ENCODE assay signal across 25 cellular contexts in the genomic region with DNA sequence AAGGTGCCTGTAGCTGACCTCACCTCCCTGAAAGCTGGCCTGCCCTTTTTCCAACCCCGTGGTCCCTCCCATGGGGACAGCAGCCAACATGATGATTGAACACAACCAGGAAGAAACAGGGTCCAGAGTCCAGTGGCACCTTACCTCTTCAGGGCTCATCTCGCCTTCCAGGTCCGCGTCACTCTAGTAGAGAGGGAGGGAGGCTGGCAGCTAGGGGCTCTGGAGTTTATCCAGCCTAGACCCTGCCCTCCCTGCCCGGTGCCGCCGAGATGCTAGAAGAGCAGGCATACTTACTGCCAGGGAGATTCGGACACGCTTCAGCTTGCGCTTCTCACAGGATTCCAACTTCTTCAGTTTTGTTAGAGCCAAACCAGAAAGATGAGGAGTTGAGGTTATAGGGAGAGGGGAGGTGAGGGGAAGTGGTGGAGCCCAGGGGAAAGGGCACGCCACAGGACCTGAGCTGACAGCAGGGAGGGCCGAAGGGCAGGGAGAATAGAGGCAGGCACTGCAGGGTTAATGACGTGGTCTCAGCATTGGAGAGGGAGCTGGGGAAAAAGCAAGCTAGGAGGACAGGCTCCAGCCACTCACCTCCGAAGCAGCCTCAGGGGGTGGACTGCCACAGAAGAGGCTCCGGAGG. TPM values are rescaled to one million over a fixed set of nuclear protein-coding genes. Genes with fewer than 3 reads are reported as not detected.
A peak's percentile ranks its signal among the peaks of the same experiment; 100 is the strongest.
DNase-seq lines count a peak whose midpoint lies in the region; ATAC-seq, FAIRE-seq and TF ChIP-seq lines count a peak whose summit lies in the region.
"Had no signal": no experiment of that assay in that cellular context is flagged by ENCODE, and none has a peak within 500 bp of the region (broad histone marks: within the 10 kb centered on the region; RNA-seq: fewer than 3 reads in every experiment).

No MANE protein-coding gene starts in this region.

- ATAC-seq in WTC11 (no peak), left lobe of liver (peak; percentile 89), pancreas (peak; percentile 80 to 90 (median 84))
- ATAC-seq: effector memory CD8-positive, alpha-beta T cell; K562 had no signal

- peaks cover 15% of the 10 kb centered on the region for H3K4me1 Mint-ChIP-seq in Calu3 (ENCODE audit: low read depth, unreplicated experiment)
- peaks cover 11% of the 10 kb centered on the region for H3K4me1 Mint-ChIP-seq in WTC11

- H3K4me3 ChIP-seq in pancreas = no peak overlapping the region
- H3K4me3 ChIP-seq: K562, PC-9, sigmoid colon, thoracic aorta had no signal

- H3K27ac Mint-ChIP-seq in Calu3 (ENCODE audit: unreplicated experiment) = no peak overlapping the region
- peak overlapping the region; percentile 23 for H3K27ac Mint-ChIP-seq in WTC11
- H3K27ac Mint-ChIP-seq: activated CD4-positive, alpha-beta memory T cell treated with anti-CD3 and anti-CD28 coated beads, Interleukin-2, amount 10 ng/mL, durations not matched to agents 7 days and 5 days had no signal

- H3K4me3 Mint-ChIP-seq in Calu3 (ENCODE audit: low read depth, unreplicated experiment) (no peak overlapping the region), WTC11 (no peak overlapping the region)
- H3K4me3 Mint-ChIP-seq: activated CD4-positive, alpha-beta memory T cell treated with anti-CD3 and anti-CD28 coated beads, Interleukin-2, amount 10 ng/mL, durations not matched to agents 7 days and 5 days; CD4-positive, alpha-beta memory T cell; effector memory CD8-positive, alpha-beta T cell had no signal

- no peaks in the 10 kb centered on the region for H3K9me3 Mint-ChIP-seq in Calu3 (ENCODE audit: low read depth, unreplicated experiment)
- no peaks in the 10 kb centered on the region for H3K9me3 Mint-ChIP-seq in WTC11
- H3K9me3 Mint-ChIP-seq: activated CD4-positive, alpha-beta memory T cell treated with anti-CD3 and anti-CD28 coated beads, Interleukin-2, amount 10 ng/mL, durations not matched to agents 7 days and 5 days; CD4-positive, alpha-beta memory T cell; effector memory CD8-positive, alpha-beta T cell had no signal

- FAIRE-seq in pancreas (lab: Jason Lieb, UNC) = no peak
- FAIRE-seq: GM12892, K562 had no signal

- WGBS in pancreas, 2 donors = 43 to 48% methylated on average over 15 of the region's 15 CpGs

- H3K36me3 Mint-ChIP-seq in Calu3 (ENCODE audit: insufficient read depth, unreplicated experiment) (peaks cover 10% of the 10 kb centered on the region), WTC11 (peaks cover 14% of the 10 kb centered on the region)

- H3K9me3 ChIP-seq in pancreas = no peaks in the 10 kb centered on the region
- H3K9me3 ChIP-seq: sigmoid colon, thoracic aorta had no signal

- TF ChIP-seq CTCF in Calu3 (IDR thresholded peaks at IDR 0.05; ENCODE audit: unreplicated experiment) = no peak
- no peak for TF ChIP-seq CTCF in WTC11 (IDR thresholded peaks at IDR 0.05)
- no peak for TF ChIP-seq CTCF in pancreas (IDR thresholded peaks at IDR 0.05)

- no peaks in the 10 kb centered on the region for H3K27me3 ChIP-seq in pancreas
- H3K27me3 ChIP-seq: sigmoid colon had no signal

- POLR2A ChIA-PET in WTC11 (lab: Charles Lee) = interaction anchor here (1.2 kb wide), 1 partner anchor 10 kb away, joined by 9 read pairs; no protein-coding TSS in a partner anchor

- DNase-seq in Calu3 = peak; percentile 42
- no peak for DNase-seq in WTC11 (ENCODE audit: low spot score)
- peak; percentile 85 for DNase-seq in left lobe of liver (ENCODE audit: low spot score)
- DNase-seq in pancreas = peak in 5 of 6 donors; percentile 74 to 81 (median 79)
- DNase-seq in COLO829 (ENCODE audit: low spot score) = no peak
- DNase-seq in activated CD4-positive, alpha-beta T cell treated with anti-CD3 and anti-CD28 coated beads for 48 hours = no peak
- DNase-seq in NCI-H1417 treated with DMSO at 0.1 percent for 48 hours (lab: John Stamatoyannopoulos, UW) = no peak
- DNase-seq in DMS 273 (lab: John Stamatoyannopoulos, UW; ENCODE audit: unreplicated experiment) = no peak
- DNase-seq: activated CD4-positive, alpha-beta memory T cell treated with anti-CD3 and anti-CD28 coated beads, Interleukin-2, amount 10 ng/mL, durations not matched to agents 7 days and 5 days; activated naive CD4-positive, alpha-beta T cell; CD4-positive, alpha-beta memory T cell; effector memory CD8-positive, alpha-beta T cell; GOT3; left cardiac atrium; MV-4-11; NCI-H187; NCI-H2227 treated with DMSO at 0.1 percent for 48 hours; PC-9; sigmoid colon had no signal

- no peaks in the 10 kb centered on the region for H3K36me3 ChIP-seq in pancreas

- BruUV-seq in Calu3 (replicated peaks; lab: Mats Ljungman, UMichigan) = no TSS peak

- intact Hi-C loops in Calu3 (cut with micrococcal nuclease; ENCODE audit: unreplicated experiment) = no loop called here
- intact Hi-C loops in pancreas (cut with DNase I) = no loop called here

- H3K27me3 Mint-ChIP-seq in Calu3 (ENCODE audit: unreplicated experiment) (no peaks in the 10 kb centered on the region), WTC11 (ENCODE audit: low read depth) (no peaks in the 10 kb centered on the region)
- H3K27me3 Mint-ChIP-seq: activated CD4-positive, alpha-beta memory T cell treated with anti-CD3 and anti-CD28 coated beads, Interleukin-2, amount 10 ng/mL, durations not matched to agents 7 days and 5 days; CD4-positive, alpha-beta memory T cell; effector memory CD8-positive, alpha-beta T cell had no signal

- peak overlapping the region; percentile 12 to 72 (median 45) for H3K27ac ChIP-seq in pancreas
- H3K27ac ChIP-seq: PC-9, sigmoid colon, thoracic aorta had no signal

- CTCF ChIA-PET in Calu3 (lab: Charles Lee) = interaction anchor here (1.0 kb wide), 1 partner anchor 65 kb away, joined by 3 read pairs; no protein-coding TSS in a partner anchor
- CTCF ChIA-PET in WTC11 (lab: Charles Lee) = interaction anchor here (0.5 to 2.3 kb wide), 6 partner anchors 11 to 115 kb away, joined by 3 to 9 read pairs (median 4); a partner anchor contains a TSS

- H3K4me1 ChIP-seq in pancreas = peaks cover 0 to 16% (median 5%) of the 10 kb centered on the region in 3 donors

TF ChIP-seq in WTC11, 78 proteins besides CTCF, POLR2A, EP300 and RAD21 (continues in another document):
- TF ChIP-seq SMAD4 (CRISPR knock-in tag; IDR thresholded peaks at IDR 0.05) (no peak), NR1H2 (CRISPR knock-in tag; IDR thresholded peaks at IDR 0.05) (no peak), PRRX2 (CRISPR knock-in tag; IDR thresholded peaks at IDR 0.05) (no peak), ZNF671 (CRISPR knock-in tag; IDR thresholded peaks at IDR 0.05) (no peak)
- TF ChIP-seq, protein P1, sequence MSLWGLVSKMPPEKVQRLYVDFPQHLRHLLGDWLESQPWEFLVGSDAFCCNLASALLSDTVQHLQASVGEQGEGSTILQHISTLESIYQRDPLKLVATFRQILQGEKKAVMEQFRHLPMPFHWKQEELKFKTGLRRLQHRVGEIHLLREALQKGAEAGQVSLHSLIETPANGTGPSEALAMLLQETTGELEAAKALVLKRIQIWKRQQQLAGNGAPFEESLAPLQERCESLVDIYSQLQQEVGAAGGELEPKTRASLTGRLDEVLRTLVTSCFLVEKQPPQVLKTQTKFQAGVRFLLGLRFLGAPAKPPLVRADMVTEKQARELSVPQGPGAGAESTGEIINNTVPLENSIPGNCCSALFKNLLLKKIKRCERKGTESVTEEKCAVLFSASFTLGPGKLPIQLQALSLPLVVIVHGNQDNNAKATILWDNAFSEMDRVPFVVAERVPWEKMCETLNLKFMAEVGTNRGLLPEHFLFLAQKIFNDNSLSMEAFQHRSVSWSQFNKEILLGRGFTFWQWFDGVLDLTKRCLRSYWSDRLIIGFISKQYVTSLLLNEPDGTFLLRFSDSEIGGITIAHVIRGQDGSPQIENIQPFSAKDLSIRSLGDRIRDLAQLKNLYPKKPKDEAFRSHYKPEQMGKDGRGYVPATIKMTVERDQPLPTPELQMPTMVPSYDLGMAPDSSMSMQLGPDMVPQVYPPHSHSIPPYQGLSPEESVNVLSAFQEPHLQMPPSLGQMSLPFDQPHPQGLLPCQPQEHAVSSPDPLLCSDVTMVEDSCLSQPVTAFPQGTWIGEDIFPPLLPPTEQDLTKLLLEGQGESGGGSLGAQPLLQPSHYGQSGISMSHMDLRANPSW (CRISPR knock-in tag; conservative IDR thresholded peaks at IDR 0.05; ENCODE audit: low read depth) = no peak
- TF ChIP-seq, protein P2, sequence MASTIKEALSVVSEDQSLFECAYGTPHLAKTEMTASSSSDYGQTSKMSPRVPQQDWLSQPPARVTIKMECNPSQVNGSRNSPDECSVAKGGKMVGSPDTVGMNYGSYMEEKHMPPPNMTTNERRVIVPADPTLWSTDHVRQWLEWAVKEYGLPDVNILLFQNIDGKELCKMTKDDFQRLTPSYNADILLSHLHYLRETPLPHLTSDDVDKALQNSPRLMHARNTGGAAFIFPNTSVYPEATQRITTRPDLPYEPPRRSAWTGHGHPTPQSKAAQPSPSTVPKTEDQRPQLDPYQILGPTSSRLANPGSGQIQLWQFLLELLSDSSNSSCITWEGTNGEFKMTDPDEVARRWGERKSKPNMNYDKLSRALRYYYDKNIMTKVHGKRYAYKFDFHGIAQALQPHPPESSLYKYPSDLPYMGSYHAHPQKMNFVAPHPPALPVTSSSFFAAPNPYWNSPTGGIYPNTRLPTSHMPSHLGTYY (CRISPR knock-in tag; IDR thresholded peaks at IDR 0.05) = no peak

RNA-seq across cellular contexts. Expression of a gene that starts 9.1 kb away (rescaled TPM):
- 22.9 and 25.3 TPM in 2 replicates for total RNA-seq in Calu3 (2022)
- 15.7 to 22.6 TPM (median 17.0 TPM) in 3 replicates for total RNA-seq in WTC11 (2021)
- total RNA-seq in left lobe of liver = 4.8 TPM
- 1 to 10 TPM; 4.9 to 9.2 (median 6.2) TPM for total RNA-seq in pancreas
- 10 to 100 TPM; 22.2 to 25.5 TPM for polyA plus RNA-seq in pancreas

RNA-seq across cellular contexts. Expression of a gene that starts 9.2 kb away (rescaled TPM):
- 128 and 131 TPM in 2 replicates for total RNA-seq in Calu3 (2022)
- 117 to 133 TPM (median 118 TPM) in 3 replicates for total RNA-seq in WTC11 (2021)
- total RNA-seq in left lobe of liver = 33.9 TPM
- total RNA-seq in pancreas = 10 to 100 TPM; 19.7 to 38.2 (median 25.7) TPM
- 100 to 1,000 TPM in 1 of 2 donors, 10 to 100 TPM in 1; 98.0 to 116 TPM for polyA plus RNA-seq in pancreas

RNA-seq across cellular contexts. Expression of a gene that starts 14.9 kb away (rescaled TPM):
- 24.4 and 29.2 TPM in 2 replicates for total RNA-seq in Calu3 (2022)
- 20.3 to 23.0 TPM (median 20.4 TPM) in 3 replicates for total RNA-seq in WTC11 (2021)
- 2.5 TPM for total RNA-seq in left lobe of liver
- 1 to 10 TPM; 4.0 to 7.9 (median 6.4) TPM for total RNA-seq in pancreas
- 10 to 100 TPM; 12.7 to 22.5 TPM for polyA plus RNA-seq in pancreas

RNA-seq across cellular contexts. Expression of a gene that starts 25.7 kb away (rescaled TPM):
- not detected in 2 replicates for total RNA-seq in Calu3 (2022)
- total RNA-seq in WTC11 (2021) = 0.55 to 1.4 TPM (median 1.0 TPM) in 3 replicates
- total RNA-seq in left lobe of liver = 8.5 TPM
- total RNA-seq in pancreas = under 1 TPM in 5 of 6 donors, not detected in 1; 0.28 to 0.72 (median 0.54) TPM
- 1 to 10 TPM in 1 of 2 donors, under 1 TPM in 1; 0.40 to 1.3 TPM for polyA plus RNA-seq in pancreas
- total RNA-seq: activated CD4-positive, alpha-beta memory T cell treated with anti-CD3 and anti-CD28 coated beads, Interleukin-2, amount 10 ng/mL, durations not matched to agents 7 days and 5 days; CD4-positive, alpha-beta memory T cell; mononuclear cell; osteocyte; PC-9; T-helper 2 cell treated with Interferon-gamma antibody and Interleukin-4, amounts not matched to agents 100 ng/mL and 5 ng/mL, for 36 hours had no signal
- polyA plus RNA-seq: CD4-positive, alpha-beta memory T cell had no signal

RNA-seq across cellular contexts. Expression of a gene that starts 27.6 kb away (rescaled TPM):
- total RNA-seq in Calu3 (2022) = not detected in 2 replicates
- 1.3 to 2.7 TPM (median 1.8 TPM) in 3 replicates for total RNA-seq in WTC11 (2021)
- total RNA-seq in left lobe of liver = 88.3 TPM
- total RNA-seq in pancreas = 10 to 100 TPM; 11.0 to 31.4 (median 17.3) TPM
- 10 to 100 TPM; 23.3 to 96.7 TPM for polyA plus RNA-seq in pancreas
- total RNA-seq: activated CD4-positive, alpha-beta memory T cell treated with anti-CD3 and anti-CD28 coated beads, Interleukin-2, amount 10 ng/mL, durations not matched to agents 7 days and 5 days; CD4-positive, alpha-beta memory T cell; PC-9; T-helper 2 cell treated with Interferon-gamma antibody and Interleukin-4, amounts not matched to agents 100 ng/mL and 5 ng/mL, for 36 hours had no signal
- polyA plus RNA-seq: CD4-positive, alpha-beta memory T cell had no signal

Comparison
In these comparisons a context has a peak if more than half of its experiments do, and no peak if none do; other contexts are left out.
1. DNase-seq: peak in Calu3 (single experiment), left lobe of liver (single experiment) and pancreas (5 of 6); none in WTC11 (single experiment), COLO829 (single experiment), activated CD4-positive, alpha-beta T cell treated with anti-CD3 and anti-CD28 coated beads for 48 hours (single experiment), NCI-H1417 treated with DMSO at 0.1 percent for 48 hours (single experiment) and DMS 273 (single experiment).